Comparison of ENCODE assay signal across 8 cellular contexts in genomic region chr3:143119009-143119914, GRCh38. TPM values are rescaled to one million over a fixed set of nuclear protein-coding genes. Genes with fewer than 3 reads are reported as not detected.
DNase-seq lines count a peak whose midpoint lies in the region; ATAC-seq, FAIRE-seq and TF ChIP-seq lines count a peak whose summit lies in the region.

A gene with protein sequence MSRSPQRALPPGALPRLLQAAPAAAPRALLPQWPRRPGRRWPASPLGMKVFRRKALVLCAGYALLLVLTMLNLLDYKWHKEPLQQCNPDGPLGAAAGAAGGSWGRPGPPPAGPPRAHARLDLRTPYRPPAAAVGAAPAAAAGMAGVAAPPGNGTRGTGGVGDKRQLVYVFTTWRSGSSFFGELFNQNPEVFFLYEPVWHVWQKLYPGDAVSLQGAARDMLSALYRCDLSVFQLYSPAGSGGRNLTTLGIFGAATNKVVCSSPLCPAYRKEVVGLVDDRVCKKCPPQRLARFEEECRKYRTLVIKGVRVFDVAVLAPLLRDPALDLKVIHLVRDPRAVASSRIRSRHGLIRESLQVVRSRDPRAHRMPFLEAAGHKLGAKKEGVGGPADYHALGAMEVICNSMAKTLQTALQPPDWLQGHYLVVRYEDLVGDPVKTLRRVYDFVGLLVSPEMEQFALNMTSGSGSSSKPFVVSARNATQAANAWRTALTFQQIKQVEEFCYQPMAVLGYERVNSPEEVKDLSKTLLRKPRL (plus strand): TSS chr3:143119771. CDS start chr3:143120817, 1,046 bp downstream.

- H3K4me1 ChIP-seq in esophagus squamous epithelium (peaks cover 3 to 29% (median 12%) of the 10 kb centered on the region in 3 donors), muscle layer of duodenum (ENCODE audit: control insufficient read depth in 1 of 2, insufficient read depth in 2 of 2, low read length in 2 of 2) (peaks cover 0 to 22% of the 10 kb centered on the region in 2 donors)

- H3K4me3 ChIP-seq in esophagus squamous epithelium (peak within 1 kb of the TSS; percentile 66 to 87 (median 68)), muscle layer of duodenum (ENCODE audit: low read depth in 1 of 2, low read length in 2 of 2) (peak within 1 kb of the TSS; percentile 72 to 93)

- DNase-seq in CD1c-positive myeloid dendritic cell (ENCODE audit: extremely low spot score) (peak; percentile 83), GM19239 (ENCODE audit: insufficient read length, low spot score) (peak; percentile 87), NOMO-1 (lab: John Stamatoyannopoulos, UW; ENCODE audit: unreplicated experiment in 2 of 2) (peak; percentile 53 to 76), esophagus squamous epithelium (lab: John Stamatoyannopoulos, UW) (peak; percentile 14)
- peak; percentile 84 for DNase-seq in activated T-cell treated with anti-CD3 and anti-CD28 coated beads, Interleukin-2, amount 50 U/mL, for 24 hours
- peak; percentile 41 to 62 for DNase-seq in stimulated activated CD8-positive, alpha-beta memory T cell treated with anti-CD3 and anti-CD28 coated beads, Interleukin-7, amount 100 ng/mL, for 48 hours (ENCODE audit: extremely low read depth in 1 of 2, low read depth in 1 of 2)

- peak in 1 of 4 donors; percentile 45 for TF ChIP-seq POLR2A in esophagus squamous epithelium (IDR thresholded peaks at IDR 0.05)

- ATAC-seq in HG03432 (IDR thresholded peaks at IDR 0.05; ENCODE audit: unreplicated experiment), result peak; percentile 80

- peak within 1 kb of the TSS; percentile 85 for H3K4me3 Mint-ChIP-seq in activated T-cell treated with anti-CD3 and anti-CD28 coated beads, Interleukin-2, amount 50 U/mL, for 24 hours

- 0% methylated on average over 10 to 21 of the region's 102 CpGs for WGBS in esophagus squamous epithelium, 2 donors

- TF ChIP-seq CTCF in esophagus squamous epithelium (IDR thresholded peaks at IDR 0.05), result no peak

- H3K27ac Mint-ChIP-seq in activated T-cell treated with anti-CD3 and anti-CD28 coated beads, Interleukin-2, amount 50 U/mL, for 24 hours, result peak within 1 kb of the TSS; percentile 52

- peaks cover 8% of the 10 kb centered on the region for H3K27me3 Mint-ChIP-seq in activated T-cell treated with anti-CD3 and anti-CD28 coated beads, Interleukin-2, amount 50 U/mL, for 24 hours

- FAIRE-seq in GM19239 (lab: Jason Lieb, UNC), result peak; percentile 61

- H3K36me3 Mint-ChIP-seq in activated T-cell treated with anti-CD3 and anti-CD28 coated beads, Interleukin-2, amount 50 U/mL, for 24 hours (ENCODE audit: low read depth), result peaks cover 5% of the 10 kb centered on the region

- peaks cover 0 to 69% (median 0%) of the 10 kb centered on the region in 4 donors for H3K27me3 ChIP-seq in esophagus squamous epithelium
- H3K27me3 ChIP-seq in muscle layer of duodenum (ENCODE audit: low read depth, low read length), result no peaks in the 10 kb centered on the region

- H3K27ac ChIP-seq in esophagus squamous epithelium (peak within 1 kb of the TSS; percentile 36 to 83 (median 72)), muscle layer of duodenum (ENCODE audit: low read length) (no peak within 1 kb of the TSS)

- H3K4me1 Mint-ChIP-seq in activated T-cell treated with anti-CD3 and anti-CD28 coated beads, Interleukin-2, amount 50 U/mL, for 24 hours (ENCODE audit: low read depth), result peaks cover 38% of the 10 kb centered on the region

- H3K9me3 ChIP-seq in esophagus squamous epithelium, result no peaks in the 10 kb centered on the region
- H3K9me3 ChIP-seq in muscle layer of duodenum (ENCODE audit: control insufficient read depth in 1 of 2, low read length in 2 of 2), result no peaks in the 10 kb centered on the region

- intact Hi-C loops in esophagus squamous epithelium (cut with DNase I), result no loop called here

- no peaks in the 10 kb centered on the region for H3K9me3 Mint-ChIP-seq in activated T-cell treated with anti-CD3 and anti-CD28 coated beads, Interleukin-2, amount 50 U/mL, for 24 hours

- H3K36me3 ChIP-seq in esophagus squamous epithelium (no peaks in the 10 kb centered on the region), muscle layer of duodenum (ENCODE audit: control insufficient read depth in 1 of 2, insufficient read depth in 2 of 2, low read length in 2 of 2) (no peaks in the 10 kb centered on the region)

RNA-seq across cellular contexts. Expression of the gene that starts here (rescaled TPM):
- 1 to 10 TPM in 3 of 4 donors, under 1 TPM in 1; 0.76 to 3.1 (median 1.6) TPM for total RNA-seq in esophagus squamous epithelium

Comparison
In these comparisons a context has a peak if more than half of its experiments do, and no peak if none do; other contexts are left out.
1. DNase-seq: peak in every context shown above with its lines; median percentile 87 in GM19239; 84 in activated T-cell treated with anti-CD3 and anti-CD28 coated beads, Interleukin-2, amount 50 U/mL, for 24 hours; 83 in CD1c-positive myeloid dendritic cell; 64 in NOMO-1; 52 in stimulated activated CD8-positive, alpha-beta memory T cell treated with anti-CD3 and anti-CD28 coated beads, Interleukin-7, amount 100 ng/mL, for 48 hours; 14 in esophagus squamous epithelium.